ENCODE assay signal across 1 cellular context in genomic region chr14:33198684-33199083, GRCh38.
TF ChIP-seq lines count a peak whose summit lies in the region.

No MANE protein-coding gene starts in this region.

TF ChIP-seq in HepG2, 621 proteins besides CTCF, POLR2A, EP300 and RAD21:
- TF ChIP-seq ETV6 (CRISPR knock-in tag; conservative IDR thresholded peaks at IDR 0.05) (no peak), JUND (CRISPR knock-in tag; IDR thresholded peaks at IDR 0.05) (0 out of 2 replicates have a peak, but pooled peaks have one; percentile 19), ZNF747 (CRISPR knock-in tag; IDR thresholded peaks at IDR 0.05; ENCODE audit: borderline replicate concordance) (no peak), HDAC2 (CRISPR knock-in tag; IDR thresholded peaks at IDR 0.05) (no peak), ZNF724P (CRISPR knock-in tag; IDR thresholded peaks at IDR 0.05; ENCODE audit: borderline replicate concordance) (no peak)
